ENCODE assay signal across 10 cellular contexts in the genomic region with DNA sequence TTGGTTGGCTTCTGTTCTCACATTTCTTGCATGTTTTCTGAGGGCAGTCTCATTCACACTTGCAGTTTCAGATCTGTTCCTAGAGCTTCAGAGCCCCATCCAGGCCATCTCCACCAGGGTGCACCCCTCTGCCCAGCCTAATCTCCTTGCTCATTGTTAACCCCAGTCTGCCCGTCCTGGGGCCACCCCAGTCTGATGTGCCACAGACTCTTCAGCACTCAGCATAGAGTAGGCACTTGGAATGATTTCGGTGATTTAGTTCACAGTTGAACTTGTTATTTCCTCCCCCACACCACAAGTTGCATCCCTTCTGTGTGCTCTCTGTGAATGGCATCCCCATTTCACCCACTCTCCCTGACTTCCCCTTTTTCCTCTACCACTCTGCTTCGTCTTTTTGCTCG. TPM values are rescaled to one million over a fixed set of nuclear protein-coding genes. Genes with fewer than 3 reads are reported as not detected.
DNase-seq lines count a peak whose midpoint lies in the region; ATAC-seq and TF ChIP-seq lines count a peak whose summit lies in the region.
"Had no signal": no experiment of that assay in that cellular context is flagged by ENCODE, and none has a peak within 500 bp of the region (broad histone marks: within the 10 kb centered on the region; RNA-seq: fewer than 3 reads in every experiment).

No MANE protein-coding gene starts in this region.

- peaks cover 19% of the 10 kb centered on the region for H3K36me3 Mint-ChIP-seq in activated T-cell treated with anti-CD3 and anti-CD28 coated beads, Interleukin-2, amount 50 U/mL, for 4 hours (ENCODE audit: insufficient read depth)

- H3K4me1 ChIP-seq in sigmoid colon: peaks cover 0 to 82% (median 70%) of the 10 kb centered on the region in 4 donors
- H3K4me1 ChIP-seq in body of pancreas: peaks cover 20% of the 10 kb centered on the region

- H3K9me3 ChIP-seq in sigmoid colon (no peaks in the 10 kb centered on the region), body of pancreas (no peaks in the 10 kb centered on the region)

- H3K27ac ChIP-seq in sigmoid colon (peak overlapping the region in 3 of 4 donors; percentile 13 to 68 (median 47)), body of pancreas (no peak overlapping the region)

- H3K36me3 ChIP-seq in sigmoid colon (no peaks in the 10 kb centered on the region), body of pancreas (replicated peaks in 1 of 2; ENCODE audit: insufficient read depth in 1 of 2, low read depth in 2 of 2) (no peaks in the 10 kb centered on the region)

- peaks cover 33% of the 10 kb centered on the region for H3K4me1 Mint-ChIP-seq in activated T-cell treated with anti-CD3 and anti-CD28 coated beads, Interleukin-2, amount 50 U/mL, for 4 hours (ENCODE audit: low read depth)

- ATAC-seq in GM18870 (IDR thresholded peaks at IDR 0.05; ENCODE audit: unreplicated experiment): peak; percentile 72
- ATAC-seq in HG02759 (IDR thresholded peaks at IDR 0.05; ENCODE audit: unreplicated experiment): peak; percentile 77
- ATAC-seq in activated T-cell treated with anti-CD3 and anti-CD28 coated beads, Interleukin-2, amount 50 U/mL, for 4 hours: no peak
- no peak for ATAC-seq in body of pancreas
- ATAC-seq in left colon: no peak

- TF ChIP-seq CTCF in NB4 (IDR thresholded peaks at IDR 0.05; ENCODE audit: low read depth, low read length) (no peak), sigmoid colon (IDR thresholded peaks at IDR 0.05) (no peak), body of pancreas (IDR thresholded peaks at IDR 0.05) (no peak)

- WGBS in sigmoid colon, 2 donors: 61 to 89% methylated on average over 4 of the region's 4 CpGs
- 68 to 76% methylated on average over 4 of the region's 4 CpGs for WGBS in body of pancreas, 2 donors

- H3K27me3 ChIP-seq in sigmoid colon: no peaks in the 10 kb centered on the region
- no peaks in the 10 kb centered on the region for H3K27me3 ChIP-seq in body of pancreas

- no peak for TF ChIP-seq EP300 in sigmoid colon (IDR thresholded peaks at IDR 0.05)

- H3K4me3 ChIP-seq in NB4 (ENCODE audit: low read depth, low read length): no peak overlapping the region
- H3K4me3 ChIP-seq in sigmoid colon: no peak overlapping the region
- H3K4me3 ChIP-seq in body of pancreas: no peak overlapping the region
- H3K4me3 ChIP-seq: lung had no signal

- H3K4me3 Mint-ChIP-seq in activated T-cell treated with anti-CD3 and anti-CD28 coated beads, Interleukin-2, amount 50 U/mL, for 4 hours: no peak overlapping the region

- H3K9me3 Mint-ChIP-seq in activated T-cell treated with anti-CD3 and anti-CD28 coated beads, Interleukin-2, amount 50 U/mL, for 4 hours: no peaks in the 10 kb centered on the region

- DNase-seq in NB4 (ENCODE audit: low read depth) (peak; percentile 93), sigmoid colon (no peak), DMS114 treated with DMSO at 0.1 percent for 48 hours (lab: John Stamatoyannopoulos, UW; ENCODE audit: unreplicated experiment) (no peak), body of pancreas (no peak), left colon (no peak)
- no peak for DNase-seq in activated T-cell treated with anti-CD3 and anti-CD28 coated beads, Interleukin-2, amount 50 U/mL, for 4 hours
- DNase-seq: activated CD4-positive, alpha-beta T cell treated with anti-CD3 and anti-CD28 coated beads for 4 hours had no signal

- intact Hi-C loops in sigmoid colon (cut with DNase I) (no loop called here), body of pancreas (cut with DNase I) (no loop called here), left colon (cut with DNase I, micrococcal nuclease) (no loop called here)

- TF ChIP-seq POLR2A in NB4 (IDR thresholded peaks at IDR 0.05; ENCODE audit: extremely low read depth, insufficient read length) (no peak), sigmoid colon (IDR thresholded peaks at IDR 0.05) (no peak), body of pancreas (IDR thresholded peaks at IDR 0.05) (no peak)

- no peaks in the 10 kb centered on the region for H3K27me3 Mint-ChIP-seq in activated T-cell treated with anti-CD3 and anti-CD28 coated beads, Interleukin-2, amount 50 U/mL, for 4 hours (ENCODE audit: low read depth)

RNA-seq across cellular contexts. Expression of gene ANO6, which starts 41.3 kb away (rescaled TPM):
- 100 to 1,000 TPM in 2 of 4 donors, 10 to 100 TPM in 2; 98.5 to 107 (median 103) TPM for total RNA-seq in sigmoid colon
- polyA plus RNA-seq in sigmoid colon: 1 to 10 TPM; 1.2 to 9.6 (median 3.6) TPM
- 10 to 100 TPM; 13.6 to 18.5 (median 16.3) TPM for total RNA-seq in activated T-cell treated with anti-CD3 and anti-CD28 coated beads, Interleukin-2, amount 50 U/mL, for 4 hours
- total RNA-seq in body of pancreas: 10 to 100 TPM; 24.4 to 28.0 TPM
- total RNA-seq in left colon: 10 to 100 TPM; 10.3 to 15.4 TPM

Comparison
In these comparisons a context has a peak if more than half of its experiments do, and no peak if none do; other contexts are left out.
1. ATAC-seq: peak in GM18870 (single experiment) and HG02759 (single experiment); none in activated T-cell treated with anti-CD3 and anti-CD28 coated beads, Interleukin-2, amount 50 U/mL, for 4 hours (0 of 2), body of pancreas (single experiment) and left colon (single experiment).
2. H3K27ac ChIP-seq: peak in sigmoid colon (3 of 4); none in body of pancreas (0 of 4).